In the genomic region with DNA sequence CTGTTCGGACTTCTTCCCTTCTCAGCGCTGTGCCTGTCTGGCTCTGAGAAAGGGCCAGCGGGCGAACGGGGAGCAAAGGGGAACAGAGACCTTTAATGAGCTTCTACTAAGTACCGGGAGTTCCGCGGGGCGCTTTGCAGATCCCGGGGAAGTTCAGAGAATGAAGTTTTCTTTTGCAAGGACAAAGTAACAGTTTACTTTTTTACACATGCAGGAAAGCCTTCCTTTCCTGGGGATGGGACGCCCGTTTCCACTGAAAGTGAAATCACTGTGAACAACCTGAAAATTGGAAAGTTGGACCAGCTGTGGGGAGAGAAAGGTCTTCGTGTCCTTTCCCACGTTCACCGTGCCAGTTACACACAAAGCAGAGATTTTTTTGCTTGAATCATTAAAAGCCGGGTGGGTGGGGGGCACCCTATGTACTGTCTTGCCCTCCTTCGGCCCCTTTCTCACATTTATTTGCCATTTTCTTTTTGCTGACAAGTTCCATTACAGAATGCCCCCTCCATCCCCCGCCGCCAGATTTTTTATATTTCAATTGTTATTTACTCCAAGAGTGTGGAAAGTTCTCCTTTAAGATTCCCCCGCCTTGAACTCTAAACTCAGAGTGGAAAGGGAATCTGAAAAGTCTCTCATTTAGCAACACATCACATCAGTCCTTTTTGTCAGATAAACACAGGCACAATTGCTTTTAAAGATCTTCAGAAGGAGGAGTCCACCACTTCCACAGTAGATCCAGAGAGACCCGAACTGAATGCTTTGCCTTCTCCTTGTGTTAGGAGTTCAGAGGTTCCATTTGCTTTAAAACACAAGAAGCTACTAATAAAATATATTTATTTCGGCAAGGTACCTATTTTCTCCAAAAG, we compare ENCODE assay signal across 8 cellular contexts. TPM values are rescaled to one million over a fixed set of nuclear protein-coding genes. Genes with fewer than 3 reads are reported as not detected.
DNase-seq lines count a peak whose midpoint lies in the region; ATAC-seq and TF ChIP-seq lines count a peak whose summit lies in the region.

No MANE protein-coding gene starts in this region.

- peaks cover 12% of the 10 kb centered on the region for H3K4me1 ChIP-seq in cardiac muscle cell (ENCODE audit: low read depth)
- no peaks in the 10 kb centered on the region for H3K4me1 ChIP-seq in ectodermal cell (ENCODE audit: control insufficient read depth, insufficient read depth, low read length)

- H3K36me3 ChIP-seq in cardiac muscle cell (no peaks in the 10 kb centered on the region), ectodermal cell (ENCODE audit: control insufficient read depth, insufficient read depth, low read length) (no peaks in the 10 kb centered on the region)

- DNase-seq in cardiac muscle cell (ENCODE audit: low read depth in 1 of 2, low spot score in 1 of 2) (peak in 1 of 2 donors; percentile 68), Right ventricle myocardium inferior (ENCODE audit: missing footprints) (no peak), OCI-M1 (lab: John Stamatoyannopoulos, UW) (peak; percentile 12), myocyte (ENCODE audit: low read depth) (peak; percentile 54), NCI-H2107 (lab: John Stamatoyannopoulos, UW) (no peak), T1000 (lab: John Stamatoyannopoulos, UW) (no peak), LoVo (ENCODE audit: low spot score) (no peak)

- H3K27me3 ChIP-seq in cardiac muscle cell, result no peaks in the 10 kb centered on the region
- H3K27me3 ChIP-seq in ectodermal cell (ENCODE audit: control insufficient read depth, insufficient read depth, low read length, poor library complexity, severe bottlenecking), result peaks cover 17% of the 10 kb centered on the region

- 9% methylated on average over 20 to 22 of the region's 22 CpGs for WGBS in ectodermal cell, 2 experiments

- H3K27ac ChIP-seq in cardiac muscle cell (no peak overlapping the region), ectodermal cell (ENCODE audit: insufficient read depth, low read depth, low read length, poor library complexity, severe bottlenecking) (peak overlapping the region; percentile 93)

- ATAC-seq in Right ventricle myocardium inferior, result no peak

- H3K4me3 ChIP-seq in cardiac muscle cell (peak overlapping the region; percentile 72), ectodermal cell (ENCODE audit: insufficient read depth, low read depth, low read length) (peak overlapping the region; percentile 78)

- intact Hi-C loops in Right ventricle myocardium inferior (cut with DNase I), result no loop called here

- H3K9me3 ChIP-seq in cardiac muscle cell (ENCODE audit: low read depth) (no peaks in the 10 kb centered on the region), ectodermal cell (ENCODE audit: control insufficient read depth, low read length) (no peaks in the 10 kb centered on the region)

- no peak for TF ChIP-seq CTCF in cardiac muscle cell (IDR thresholded peaks at IDR 0.05; ENCODE audit: low read depth, low read length)

RNA-seq across cellular contexts. Expression of gene FN1, which starts 1.1 kb away (rescaled TPM):
- total RNA-seq in cardiac muscle cell (241 and 335 TPM in 2 replicates), Right ventricle myocardium inferior (92.2 TPM), myocyte (1,735 and 1,808 TPM in 2 replicates)
- polyA plus RNA-seq in cardiac muscle cell, result 164 and 240 TPM in 2 replicates
- polyA plus RNA-seq in ectodermal cell (2013, experiment 1 of 4), result 94.8 TPM
- polyA plus RNA-seq in ectodermal cell (2013, experiment 2 of 4), result 92.6 TPM
- polyA plus RNA-seq in ectodermal cell (2013, experiment 3 of 4), result 102 TPM
- 115 TPM for polyA plus RNA-seq in ectodermal cell (2013, experiment 4 of 4)
- polyA plus RNA-seq in myocyte (2012), result 9,206 TPM

Comparison
In these comparisons a context has a peak if more than half of its experiments do, and no peak if none do; other contexts are left out.
1. DNase-seq: peak in OCI-M1 (single experiment) and myocyte (single experiment); none in Right ventricle myocardium inferior (single experiment), NCI-H2107 (single experiment), T1000 (single experiment) and LoVo (single experiment).